In genomic region chr13:57637515-57637914, GRCh38 we compare ENCODE assay signal across 13 cellular contexts. TPM values are rescaled to one million over a fixed set of nuclear protein-coding genes. Genes with fewer than 3 reads are reported as not detected.
"Had no signal": no experiment of that assay in that cellular context is flagged by ENCODE, and none has a peak within 500 bp of the region (broad histone marks: within the 10 kb centered on the region; RNA-seq: fewer than 3 reads in every experiment).

No MANE protein-coding gene starts in this region.

- H3K27ac ChIP-seq: breast epithelium, skin epidermis had no signal

- ATAC-seq: esophagus mucosa; right cardiac atrium; stimulated activated naive CD8-positive, alpha-beta T cell treated with anti-CD3 and anti-CD28 coated beads, Interleukin-15, Interleukin-2, amounts not matched to agents 100 U/mL and 50 U/mL, for 24 hours had no signal

- DNase-seq: activated CD4-positive, alpha-beta T cell treated with anti-CD3 and anti-CD28 coated beads, Interleukin-2, amount 10 ng/mL, durations not matched to agents 7 days and 5 days; activated CD4-positive, CD25-positive, alpha-beta regulatory T cell; activated naive CD4-positive, alpha-beta T cell; aorta; dermis blood vessel endothelial cell; midbrain; right cardiac atrium; stimulated activated naive CD8-positive, alpha-beta T cell treated with anti-CD3 and anti-CD28 coated beads, Interleukin-15, Interleukin-2, amounts not matched to agents 100 U/mL and 50 U/mL, for 24 hours; upper lobe of left lung had no signal

- H3K4me3 ChIP-seq: breast epithelium, skin epidermis had no signal

- H3K4me1 ChIP-seq: breast epithelium had no signal

- H3K36me3 ChIP-seq: breast epithelium, upper lobe of left lung had no signal

RNA-seq across cellular contexts. Expression of gene PCDH17, which starts 6.0 kb away (rescaled TPM):
- total RNA-seq: activated CD4-positive, alpha-beta T cell treated with anti-CD3 and anti-CD28 coated beads, Interleukin-2, amount 10 ng/mL, durations not matched to agents 7 days and 5 days; myocyte had no signal
